In genomic region chr11:68756171-68756766, GRCh38 we compare ENCODE assay signal across 19 cellular contexts. TPM values are rescaled to one million over a fixed set of nuclear protein-coding genes. Genes with fewer than 3 reads are reported as not detected.
DNase-seq lines count a peak whose midpoint lies in the region; ATAC-seq and TF ChIP-seq lines count a peak whose summit lies in the region.
"Had no signal": no experiment of that assay in that cellular context is flagged by ENCODE, and none has a peak within 500 bp of the region (broad histone marks: within the 10 kb centered on the region; RNA-seq: fewer than 3 reads in every experiment).

No MANE protein-coding gene starts in this region.

- no peak for ATAC-seq in Right ventricle myocardium inferior
- ATAC-seq in HG02973 (IDR thresholded peaks at IDR 0.05; ENCODE audit: unreplicated experiment): no peak
- ATAC-seq: GM12878, GM23338 had no signal

- H4K20me1 ChIP-seq in mammary epithelial cell (ENCODE audit: insufficient read depth, low read length): no peaks in the 10 kb centered on the region

- H3K27ac ChIP-seq in mammary epithelial cell (ENCODE audit: insufficient read depth, low read depth, low read length): no peak overlapping the region
- H3K27ac ChIP-seq: Peyer's patch, SJCRH30 had no signal

- intact Hi-C loops in mammary epithelial cell (cut with micrococcal nuclease) (no loop called here), Right ventricle myocardium inferior (cut with DNase I) (no loop called here)

- TF ChIP-seq CTCF in mammary epithelial cell (conservative IDR thresholded peaks at IDR 0.05 in 1 of 2, IDR thresholded peaks at IDR 0.05 in 1 of 2; ENCODE audit: extremely low read depth in 1 of 2, insufficient read depth in 1 of 2, low read depth in 1 of 2, low read length in 2 of 2) (no peak), GM13977 (IDR thresholded peaks at IDR 0.05; ENCODE audit: extremely low read depth, insufficient read depth, missing control alignments) (no peak)

- CTCF ChIA-PET in mammary epithelial cell (lab: Charles Lee; ENCODE audit: low non-redundant PET): no interaction called here

- H3K9me3 ChIP-seq in mammary epithelial cell (replicated peaks; ENCODE audit: insufficient read depth, low read length): no peaks in the 10 kb centered on the region
- H3K9me3 ChIP-seq: Peyer's patch, SJCRH30 had no signal

- no peak overlapping the region for H2AFZ ChIP-seq in mammary epithelial cell (ENCODE audit: low read depth, low read length)
- H2AFZ ChIP-seq: GM23338 had no signal

- H3K27me3 ChIP-seq in mammary epithelial cell (ENCODE audit: insufficient read depth, low read length): no peaks in the 10 kb centered on the region
- H3K27me3 ChIP-seq: Peyer's patch, SJCRH30 had no signal

- dilution Hi-C loops in mammary epithelial cell (cut with HindIII; ENCODE audit: low sequenced_read_pairs): loop anchor here (5.0 kb wide), 1 partner anchor 36 kb away; no protein-coding TSS in a partner anchor

- DNase-seq in A172 (ENCODE audit: low spot score) (peak; percentile 36), EL (peak; percentile 17), M059J (ENCODE audit: low read depth) (peak; percentile 76), mammary epithelial cell (peak; percentile 21), NCI-H2171 treated with DMSO at 0.1 percent for 48 hours (lab: John Stamatoyannopoulos, UW) (no peak), Right ventricle myocardium inferior (ENCODE audit: missing footprints) (no peak), GM13977 (ENCODE audit: low spot score) (no peak)
- DNase-seq: COR-L47, DMS53, NCI-H1436, NCI-H2081, NCI-H2227 treated with DMSO at 0.1 percent for 48 hours, NCI-H524 treated with DMSO at 0.1 percent for 48 hours, Peyer's patch, SJCRH30, T-helper 2 cell had no signal

- no peak overlapping the region for H3K4me2 ChIP-seq in mammary epithelial cell (ENCODE audit: insufficient read depth, low read depth, low read length)
- H3K4me2 ChIP-seq: GM23338 had no signal

- WGBS in mammary epithelial cell (ENCODE audit: low coverage, missing lambda C conversion rate): 97% methylated on average over 11 of the region's 12 CpGs

- in situ Hi-C loops in mammary epithelial cell (cut with MboI; ENCODE audit: low sequenced_read_pairs in 2 of 2): no loop called here
- in situ Hi-C loops in GM13977 (cut with MboI; ENCODE audit: low pct_unique_long_range_greater_than_20kb, low sequenced_read_pairs, unreplicated experiment): no loop called here

- no peaks in the 10 kb centered on the region for H3K4me1 ChIP-seq in mammary epithelial cell (ENCODE audit: insufficient read depth, low read length)
- H3K4me1 ChIP-seq: Peyer's patch, SJCRH30 had no signal

- H3K9ac ChIP-seq in mammary epithelial cell (ENCODE audit: insufficient read depth, low read length): no peak overlapping the region

- no peak overlapping the region for H3K4me3 ChIP-seq in mammary epithelial cell (replicated peaks in 1 of 3; ENCODE audit: insufficient read depth in 1 of 3, low read depth in 2 of 3, low read length in 3 of 3)
- H3K4me3 ChIP-seq: GM12878, GM23338, Peyer's patch, SJCRH30 had no signal

- H3K36me3 ChIP-seq in mammary epithelial cell (ENCODE audit: insufficient read depth, low read length): no peaks in the 10 kb centered on the region
- H3K36me3 ChIP-seq: SJCRH30 had no signal

- H3K79me2 ChIP-seq in mammary epithelial cell (ENCODE audit: insufficient read depth, low read length): no peaks in the 10 kb centered on the region

- BruUV-seq in mammary epithelial cell (replicated peaks; lab: Mats Ljungman, UMichigan): no TSS peak

RNA-seq across cellular contexts. Expression of gene TESMIN, which starts 4.9 kb away (rescaled TPM):
- not detected in 2 replicates for total RNA-seq in A172 (2014; rRNA removed; shearing (Covaris generic))
- total RNA-seq in M059J (2014; rRNA removed; shearing (Covaris generic)): 5.5 and 12.8 TPM in 2 replicates
- total RNA-seq in mammary epithelial cell (10 to 100 TPM in 1 of 2 donors, 1 to 10 TPM in 1; 8.2 to 15.4 TPM), Right ventricle myocardium inferior (0.27 TPM)
- 5.2 TPM for polyA plus RNA-seq in mammary epithelial cell
- not detected for polyA minus RNA-seq in mammary epithelial cell
- total RNA-seq: SJCRH30 had no signal

Comparison
In these comparisons a context has a peak if more than half of its experiments do, and no peak if none do; other contexts are left out.
1. DNase-seq: peak in A172 (single experiment), EL (single experiment), M059J (single experiment) and mammary epithelial cell (single experiment); none in NCI-H2171 treated with DMSO at 0.1 percent for 48 hours (single experiment), Right ventricle myocardium inferior (single experiment) and GM13977 (single experiment).